In the genomic region with DNA sequence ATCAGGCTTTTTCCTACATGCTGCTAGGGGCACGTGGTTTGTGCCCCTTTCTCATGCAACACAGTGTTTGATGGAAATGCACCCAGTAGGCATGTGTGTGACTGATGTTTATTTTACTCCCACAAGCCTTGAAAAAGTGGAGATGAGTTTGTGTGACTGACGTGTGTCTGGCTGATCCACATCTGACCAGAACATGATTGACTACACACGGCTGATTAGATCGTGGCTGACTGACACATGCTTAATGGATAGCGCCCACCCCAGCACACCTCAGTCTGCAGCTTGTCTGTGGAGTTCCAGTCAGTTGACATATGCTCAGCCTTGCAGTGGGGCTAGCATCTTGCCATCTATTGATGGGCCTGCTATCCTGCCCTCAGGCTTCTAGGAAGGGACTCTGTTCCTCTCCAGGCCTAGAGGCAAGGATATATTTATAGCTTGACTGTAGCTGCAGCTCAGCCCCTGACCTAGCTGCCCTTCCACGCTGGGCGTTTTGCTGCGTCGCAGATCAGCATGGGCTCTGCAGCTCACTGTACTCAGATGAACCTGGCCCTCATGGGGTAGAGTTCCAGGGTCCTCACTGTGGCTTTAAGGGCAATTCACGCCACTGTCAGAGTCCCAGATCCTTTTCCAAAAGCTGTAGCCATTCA, we compare ENCODE assay signal across 18 cellular contexts.
"Had no signal": no experiment of that assay in that cellular context is flagged by ENCODE, and none has a peak within 500 bp of the region (broad histone marks: within the 10 kb centered on the region; RNA-seq: fewer than 3 reads in every experiment).

No MANE protein-coding gene starts in this region.

- H3K9ac ChIP-seq: parathyroid adenoma had no signal

- H3K79me2 ChIP-seq: hepatocyte, parathyroid adenoma had no signal

- H3K4me3 ChIP-seq: colonic mucosa, esophagus squamous epithelium, gastroesophageal sphincter, hepatocyte, lower lobe of right lung, prostate gland had no signal

- DNase-seq: colonic mucosa; dermis blood vessel endothelial cell; esophagus squamous epithelium; foreskin fibroblast; glutamatergic neuron; left colon; lower lobe of right lung; small intestine; stimulated activated CD4-positive, alpha-beta T cell treated with anti-CD3 and anti-CD28 coated beads, Interleukin-12 subunit alpha, Interleukin-12 subunit beta, amount 100 ng/mL, for 4 hours; stimulated activated naive CD4-positive, alpha-beta T cell treated with Interleukin-2 at 50 U/mL for 16 hours; trophoblast cell had no signal

- H3K9me3 ChIP-seq: colonic mucosa, esophagus squamous epithelium, gastroesophageal sphincter, lower lobe of right lung, prostate gland had no signal

- H3K4me3 Mint-ChIP-seq: memory B cell; mesothelial cell of epicardium; natural killer cell treated with Interleukin-12 subunit alpha and Interleukin-12 subunit beta and Interleukin-15 and Interleukin-18, amount 100 ng/mL, for 72 hours had no signal

- H3K36me3 ChIP-seq: colonic mucosa, esophagus squamous epithelium, gastroesophageal sphincter, lower lobe of right lung, prostate gland had no signal

- H3K27me3 ChIP-seq: colonic mucosa had no signal

- H3K9me3 Mint-ChIP-seq: memory B cell; mesothelial cell of epicardium; natural killer cell treated with Interleukin-12 subunit alpha and Interleukin-12 subunit beta and Interleukin-15 and Interleukin-18, amount 100 ng/mL, for 72 hours had no signal

- ATAC-seq: gastroesophageal sphincter, left colon, lower lobe of right lung had no signal

- H3K4me1 ChIP-seq: colonic mucosa, esophagus squamous epithelium, gastroesophageal sphincter, lower lobe of right lung, parathyroid adenoma, prostate gland had no signal

- H3K36me3 Mint-ChIP-seq: memory B cell; mesothelial cell of epicardium; natural killer cell treated with Interleukin-12 subunit alpha and Interleukin-12 subunit beta and Interleukin-15 and Interleukin-18, amount 100 ng/mL, for 72 hours had no signal

- H2AFZ ChIP-seq: hepatocyte, parathyroid adenoma had no signal

- H3K27ac ChIP-seq: colonic mucosa, esophagus squamous epithelium, gastroesophageal sphincter, hepatocyte, lower lobe of right lung, parathyroid adenoma, prostate gland had no signal

- FAIRE-seq: small intestine had no signal

- H3K27ac Mint-ChIP-seq: memory B cell; mesothelial cell of epicardium; natural killer cell treated with Interleukin-12 subunit alpha and Interleukin-12 subunit beta and Interleukin-15 and Interleukin-18, amount 100 ng/mL, for 72 hours had no signal

- H3K4me2 ChIP-seq: hepatocyte had no signal
